In the genomic region with DNA sequence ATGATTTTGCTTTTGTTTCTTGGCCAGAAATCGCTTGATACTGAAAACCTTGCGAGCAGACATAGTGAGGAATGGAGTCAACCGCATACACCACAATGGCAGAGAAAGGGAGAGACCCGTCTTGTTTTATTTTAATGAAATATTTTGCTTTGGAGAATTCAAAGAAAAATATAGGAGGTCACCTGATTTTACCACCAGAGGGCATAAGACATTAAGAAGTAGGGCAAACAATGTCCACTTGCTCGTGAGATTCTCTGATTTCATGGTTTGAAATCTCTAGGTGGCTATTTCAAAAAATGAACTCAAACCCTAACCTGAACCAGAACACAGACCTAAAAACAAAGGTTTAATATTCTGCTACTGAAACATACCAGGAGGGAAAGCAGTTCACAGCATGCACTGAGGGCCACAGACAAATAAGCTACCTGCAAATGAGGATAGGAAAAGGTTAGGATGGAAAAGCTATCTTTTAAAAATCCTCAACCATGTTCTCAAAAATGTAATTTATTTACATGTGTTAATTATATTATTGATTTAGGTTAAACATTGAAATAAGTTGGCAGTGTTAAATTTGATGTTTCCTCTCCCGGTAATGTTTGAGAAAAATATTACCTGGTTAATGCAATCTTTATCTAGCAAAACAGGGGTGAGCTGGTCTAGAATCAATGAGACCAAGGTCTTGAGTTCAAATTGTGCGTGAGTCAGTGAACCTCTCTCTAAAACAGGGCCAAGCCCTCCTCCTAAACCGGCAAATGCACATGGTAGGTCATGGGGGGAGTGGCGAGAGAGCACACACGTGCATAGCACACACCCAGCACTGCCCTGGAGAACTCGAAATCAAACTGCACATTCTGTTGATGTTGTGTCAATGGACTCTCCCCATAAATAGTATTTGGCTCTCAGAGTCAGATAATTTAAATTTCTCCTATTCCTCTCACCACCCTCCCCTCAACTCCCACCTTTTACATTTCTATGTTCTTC, we compare ENCODE assay signal across 1 cellular context.
TF ChIP-seq lines count a peak whose summit lies in the region.

No MANE protein-coding gene starts in this region.

TF ChIP-seq in HCT116, 20 proteins besides CTCF, POLR2A, EP300 and RAD21 (continued from another document):
- TF ChIP-seq, protein P1, sequence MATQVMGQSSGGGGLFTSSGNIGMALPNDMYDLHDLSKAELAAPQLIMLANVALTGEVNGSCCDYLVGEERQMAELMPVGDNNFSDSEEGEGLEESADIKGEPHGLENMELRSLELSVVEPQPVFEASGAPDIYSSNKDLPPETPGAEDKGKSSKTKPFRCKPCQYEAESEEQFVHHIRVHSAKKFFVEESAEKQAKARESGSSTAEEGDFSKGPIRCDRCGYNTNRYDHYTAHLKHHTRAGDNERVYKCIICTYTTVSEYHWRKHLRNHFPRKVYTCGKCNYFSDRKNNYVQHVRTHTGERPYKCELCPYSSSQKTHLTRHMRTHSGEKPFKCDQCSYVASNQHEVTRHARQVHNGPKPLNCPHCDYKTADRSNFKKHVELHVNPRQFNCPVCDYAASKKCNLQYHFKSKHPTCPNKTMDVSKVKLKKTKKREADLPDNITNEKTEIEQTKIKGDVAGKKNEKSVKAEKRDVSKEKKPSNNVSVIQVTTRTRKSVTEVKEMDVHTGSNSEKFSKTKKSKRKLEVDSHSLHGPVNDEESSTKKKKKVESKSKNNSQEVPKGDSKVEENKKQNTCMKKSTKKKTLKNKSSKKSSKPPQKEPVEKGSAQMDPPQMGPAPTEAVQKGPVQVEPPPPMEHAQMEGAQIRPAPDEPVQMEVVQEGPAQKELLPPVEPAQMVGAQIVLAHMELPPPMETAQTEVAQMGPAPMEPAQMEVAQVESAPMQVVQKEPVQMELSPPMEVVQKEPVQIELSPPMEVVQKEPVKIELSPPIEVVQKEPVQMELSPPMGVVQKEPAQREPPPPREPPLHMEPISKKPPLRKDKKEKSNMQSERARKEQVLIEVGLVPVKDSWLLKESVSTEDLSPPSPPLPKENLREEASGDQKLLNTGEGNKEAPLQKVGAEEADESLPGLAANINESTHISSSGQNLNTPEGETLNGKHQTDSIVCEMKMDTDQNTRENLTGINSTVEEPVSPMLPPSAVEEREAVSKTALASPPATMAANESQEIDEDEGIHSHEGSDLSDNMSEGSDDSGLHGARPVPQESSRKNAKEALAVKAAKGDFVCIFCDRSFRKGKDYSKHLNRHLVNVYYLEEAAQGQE (IDR thresholded peaks at IDR 0.05; ENCODE audit: low read depth) = no peak
